In the genomic region with DNA sequence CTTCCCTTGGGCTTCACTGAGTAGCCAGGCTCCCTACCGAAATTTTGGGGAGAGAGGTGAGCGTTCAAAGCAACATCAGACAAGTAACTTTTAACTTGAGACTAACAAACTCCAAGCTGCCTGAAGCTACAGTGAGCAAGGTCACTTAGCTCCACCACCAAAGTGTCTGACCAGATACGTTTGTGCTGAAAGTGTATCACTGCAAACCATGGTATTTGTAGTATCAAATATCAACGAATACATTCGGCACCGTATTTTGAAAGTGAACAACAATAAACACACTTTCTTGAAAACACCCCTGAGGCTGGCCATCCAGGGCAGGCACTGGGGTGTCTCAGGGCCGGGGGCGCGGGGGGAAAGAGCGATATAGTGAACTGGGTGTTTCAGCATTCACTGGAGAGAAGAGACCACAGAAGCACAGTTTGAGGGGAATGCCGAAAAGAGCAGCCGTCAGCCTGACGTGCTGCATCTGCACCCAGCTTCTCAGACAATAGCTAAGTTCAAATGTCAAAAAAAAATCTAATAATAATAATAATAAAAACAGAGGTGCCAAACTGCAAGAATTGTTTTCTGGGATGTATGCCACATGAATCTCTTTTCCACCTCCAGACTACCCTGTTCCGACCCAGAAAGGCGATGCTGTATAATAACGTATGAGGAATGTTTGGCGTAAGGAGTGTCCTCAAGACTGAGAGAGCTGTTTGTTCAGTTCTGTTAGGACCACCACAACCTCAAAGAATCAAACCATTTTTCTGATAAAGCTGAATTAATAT, we compare ENCODE assay signal across 21 cellular contexts. TPM values are rescaled to one million over a fixed set of nuclear protein-coding genes. Genes with fewer than 3 reads are reported as not detected.
DNase-seq lines count a peak whose midpoint lies in the region; TF ChIP-seq lines count a peak whose summit lies in the region.
"Had no signal": no experiment of that assay in that cellular context is flagged by ENCODE, and none has a peak within 500 bp of the region (broad histone marks: within the 10 kb centered on the region; RNA-seq: fewer than 3 reads in every experiment).

No MANE protein-coding gene starts in this region.

- no peaks in the 10 kb centered on the region for H3K4me1 ChIP-seq in osteoblast (ENCODE audit: insufficient read depth, low read length)
- peaks cover 0 to 30% of the 10 kb centered on the region in 2 donors for H3K4me1 ChIP-seq in right atrium auricular region

- H3K4me3 Mint-ChIP-seq in activated T-helper 1 cell treated with anti-CD3 and anti-CD28 coated beads, Interleukin-12 subunit alpha, Interleukin-12 subunit beta, Interleukin-2, Interleukin-4 antibody, amounts not matched to agents 30 ng/mL and 10 ng/mL and 1 ng/mL, durations not matched to agents 14 hours and 24 hours and 36 hours: no peak overlapping the region
- H3K4me3 Mint-ChIP-seq: activated CD8-positive, alpha-beta T cell treated with anti-CD3 and anti-CD28 coated beads, Interleukin-2, amount 10 ng/mL, durations not matched to agents 7 days and 5 days had no signal

- peak overlapping the region; percentile 61 for H3K27ac Mint-ChIP-seq in activated T-helper 1 cell treated with anti-CD3 and anti-CD28 coated beads, Interleukin-12 subunit alpha, Interleukin-12 subunit beta, Interleukin-2, Interleukin-4 antibody, amounts not matched to agents 30 ng/mL and 10 ng/mL and 1 ng/mL, durations not matched to agents 14 hours and 24 hours and 36 hours
- H3K27ac Mint-ChIP-seq: CD8-positive, alpha-beta memory T cell had no signal

- no peak overlapping the region for H3K4me2 ChIP-seq in osteoblast (ENCODE audit: insufficient read depth, low read length)

- H3K4me3 ChIP-seq in osteoblast (ENCODE audit: insufficient read depth, low read length) (no peak overlapping the region), right atrium auricular region (no peak overlapping the region)
- H3K4me3 ChIP-seq: adrenal gland, left lung, MG63, upper lobe of right lung had no signal

- no peaks in the 10 kb centered on the region for H4K20me1 ChIP-seq in osteoblast (ENCODE audit: insufficient read depth, low read length)

- H3K79me2 ChIP-seq in osteoblast (ENCODE audit: insufficient read depth, low read length): no peaks in the 10 kb centered on the region

- H3K36me3 ChIP-seq in osteoblast (ENCODE audit: insufficient read depth, low read length): no peaks in the 10 kb centered on the region
- H3K36me3 ChIP-seq in right atrium auricular region: no peaks in the 10 kb centered on the region
- H3K36me3 ChIP-seq: adrenal gland, left lung, MG63, upper lobe of right lung had no signal

- H3K36me3 Mint-ChIP-seq in activated T-helper 1 cell treated with anti-CD3 and anti-CD28 coated beads, Interleukin-12 subunit alpha, Interleukin-12 subunit beta, Interleukin-2, Interleukin-4 antibody, amounts not matched to agents 30 ng/mL and 10 ng/mL and 1 ng/mL, durations not matched to agents 14 hours and 24 hours and 36 hours (ENCODE audit: low read depth): no peaks in the 10 kb centered on the region
- H3K36me3 Mint-ChIP-seq: CD8-positive, alpha-beta memory T cell had no signal

- peak; percentile 33 for DNase-seq in Daoy (ENCODE audit: low read depth)
- DNase-seq in activated T-helper 1 cell treated with anti-CD3 and anti-CD28 coated beads, Interleukin-12 subunit alpha, Interleukin-12 subunit beta, Interleukin-2, Interleukin-4 antibody, amounts not matched to agents 30 ng/mL and 10 ng/mL and 1 ng/mL, durations not matched to agents 14 hours and 24 hours and 36 hours (ENCODE audit: low spot score): no peak
- peak; percentile 62 for DNase-seq in inferior parietal cortex (ENCODE audit: extremely low spot score)
- DNase-seq in osteoblast (ENCODE audit: insufficient read length, low spot score, missing footprints): peak; percentile 62
- DNase-seq in GM03348 (ENCODE audit: low spot score): no peak
- DNase-seq in activated CD4-positive, alpha-beta T cell treated with anti-CD3 and anti-CD28 coated beads for 1 hour: no peak
- no peak for DNase-seq in right atrium auricular region (ENCODE audit: low spot score)
- DNase-seq in stimulated activated CD4-positive, alpha-beta T cell treated with anti-CD3 and anti-CD28 coated beads, Interleukin-4, amount 100 ng/mL, for 1 hour: no peak
- DNase-seq: activated CD8-positive, alpha-beta T cell treated with anti-CD3 and anti-CD28 coated beads, Interleukin-2, amount 10 ng/mL, durations not matched to agents 7 days and 5 days; adrenal gland; CD8-positive, alpha-beta memory T cell; left lung; MG63; NCI-H187; NCI-H446 treated with DMSO at 0.1 percent for 48 hours; SHP77 treated with DMSO at 0.1 percent for 48 hours; stimulated activated CD4-positive, alpha-beta T cell treated with anti-CD3 and anti-CD28 coated beads, Interleukin-12 subunit alpha, Interleukin-12 subunit beta, amount 100 ng/mL, for 4 hours; stimulated activated naive CD4-positive, alpha-beta T cell treated with Interleukin-2 at 50 U/mL for 16 hours; T-helper 1 cell; upper lobe of right lung had no signal

- TF ChIP-seq CTCF in osteoblast (IDR thresholded peaks at IDR 0.05; ENCODE audit: extremely low read depth, low read depth, low read length) (no peak), right atrium auricular region (IDR thresholded peaks at IDR 0.05) (no peak)

- intact Hi-C loops in activated T-helper 1 cell treated with anti-CD3 and anti-CD28 coated beads, Interleukin-12 subunit alpha, Interleukin-12 subunit beta, Interleukin-2, Interleukin-4 antibody, amounts not matched to agents 30 ng/mL and 10 ng/mL and 1 ng/mL, durations not matched to agents 14 hours and 24 hours and 36 hours (cut with micrococcal nuclease): loop anchor here (5.0 kb wide), 1 partner anchor 1684 kb away; no protein-coding TSS in a partner anchor

- H3K9me3 ChIP-seq in osteoblast (ENCODE audit: low read depth, low read length) (no peaks in the 10 kb centered on the region), right atrium auricular region (no peaks in the 10 kb centered on the region)
- H3K9me3 ChIP-seq: adrenal gland, left lung, MG63, upper lobe of right lung had no signal

- H3K27me3 ChIP-seq in osteoblast (ENCODE audit: insufficient read depth, low read length) (peaks cover 86% of the 10 kb centered on the region), right atrium auricular region (peaks cover 46 to 59% of the 10 kb centered on the region in 2 donors)

- no peaks in the 10 kb centered on the region for H3K9me3 Mint-ChIP-seq in activated T-helper 1 cell treated with anti-CD3 and anti-CD28 coated beads, Interleukin-12 subunit alpha, Interleukin-12 subunit beta, Interleukin-2, Interleukin-4 antibody, amounts not matched to agents 30 ng/mL and 10 ng/mL and 1 ng/mL, durations not matched to agents 14 hours and 24 hours and 36 hours

- no peaks in the 10 kb centered on the region for H3K4me1 Mint-ChIP-seq in activated T-helper 1 cell treated with anti-CD3 and anti-CD28 coated beads, Interleukin-12 subunit alpha, Interleukin-12 subunit beta, Interleukin-2, Interleukin-4 antibody, amounts not matched to agents 30 ng/mL and 10 ng/mL and 1 ng/mL, durations not matched to agents 14 hours and 24 hours and 36 hours (ENCODE audit: low read depth)

- H3K27ac ChIP-seq in osteoblast (ENCODE audit: low read depth, low read length): no peak overlapping the region
- no peak overlapping the region for H3K27ac ChIP-seq in right atrium auricular region
- H3K27ac ChIP-seq: adrenal gland, left lung, upper lobe of right lung had no signal

- no peak overlapping the region for H2AFZ ChIP-seq in osteoblast (ENCODE audit: low read length)

- H3K27me3 Mint-ChIP-seq in activated T-helper 1 cell treated with anti-CD3 and anti-CD28 coated beads, Interleukin-12 subunit alpha, Interleukin-12 subunit beta, Interleukin-2, Interleukin-4 antibody, amounts not matched to agents 30 ng/mL and 10 ng/mL and 1 ng/mL, durations not matched to agents 14 hours and 24 hours and 36 hours (ENCODE audit: insufficient read depth): peaks cover 82% of the 10 kb centered on the region

RNA-seq across cellular contexts. Expression of a gene that starts 7.5 kb away (rescaled TPM):
- total RNA-seq in Daoy (2014; rRNA removed; shearing (Covaris generic)): 5.8 and 6.5 TPM in 2 replicates
- total RNA-seq in activated T-helper 1 cell treated with anti-CD3 and anti-CD28 coated beads, Interleukin-12 subunit alpha, Interleukin-12 subunit beta, Interleukin-2, Interleukin-4 antibody, amounts not matched to agents 30 ng/mL and 10 ng/mL and 1 ng/mL, durations not matched to agents 14 hours and 24 hours and 36 hours: not detected in 2 replicates
- total RNA-seq in osteoblast (under 0.01 TPM in 1 of 2 replicates, not detected in the other), right atrium auricular region (under 1 TPM in 1 of 2 donors, not detected in 1; 0.79 TPM)
- total RNA-seq: activated CD8-positive, alpha-beta T cell treated with anti-CD3 and anti-CD28 coated beads, Interleukin-2, amount 10 ng/mL, durations not matched to agents 7 days and 5 days; CD8-positive, alpha-beta memory T cell; left lung; pulmonary artery endothelial cell; upper lobe of right lung had no signal

Comparison
In these comparisons a context has a peak if more than half of its experiments do, and no peak if none do; other contexts are left out.
1. DNase-seq: peak in Daoy (single experiment), inferior parietal cortex (single experiment) and osteoblast (single experiment); none in activated T-helper 1 cell treated with anti-CD3 and anti-CD28 coated beads, Interleukin-12 subunit alpha, Interleukin-12 subunit beta, Interleukin-2, Interleukin-4 antibody, amounts not matched to agents 30 ng/mL and 10 ng/mL and 1 ng/mL, durations not matched to agents 14 hours and 24 hours and 36 hours (single experiment), GM03348 (single experiment), activated CD4-positive, alpha-beta T cell treated with anti-CD3 and anti-CD28 coated beads for 1 hour (single experiment), right atrium auricular region (single experiment) and stimulated activated CD4-positive, alpha-beta T cell treated with anti-CD3 and anti-CD28 coated beads, Interleukin-4, amount 100 ng/mL, for 1 hour (single experiment).